In genomic region chr15:56366211-56366610, GRCh38 we compare ENCODE assay signal across 8 cellular contexts. TPM values are rescaled to one million over a fixed set of nuclear protein-coding genes. Genes with fewer than 3 reads are reported as not detected.
A peak's percentile ranks its signal among the peaks of the same experiment; 100 is the strongest.
DNase-seq lines count a peak whose midpoint lies in the region; ATAC-seq and TF ChIP-seq lines count a peak whose summit lies in the region.

No MANE protein-coding gene starts in this region.

- no peaks in the 10 kb centered on the region for H3K27me3 ChIP-seq in SK-N-SH (ENCODE audit: insufficient read depth)
- no peaks in the 10 kb centered on the region for H3K27me3 ChIP-seq in hepatocyte

- H3K9ac ChIP-seq in SK-N-SH: peak overlapping the region; percentile 65; the same call in 1 of the 2 replicates

- H4K20me1 ChIP-seq in SK-N-SH (ENCODE audit: insufficient read depth): no peaks in the 10 kb centered on the region
- H4K20me1 ChIP-seq in hepatocyte (ENCODE audit: insufficient read depth, poor library complexity, severe bottlenecking): no peaks in the 10 kb centered on the region

- CTCF ChIA-PET in SK-N-SH (lab: Yijun Ruan, JAX): no interaction called here

- no peaks in the 10 kb centered on the region for H3F3A ChIP-seq in SK-N-SH (replicated peaks; ENCODE audit: insufficient read depth)

- H3K4me1 ChIP-seq in SK-N-SH (ENCODE audit: control insufficient read depth in 1 of 2, insufficient read depth in 2 of 2, low read depth in 1 of 2, low read length in 1 of 2) (peaks cover 3 to 7% of the 10 kb centered on the region in 2 experiments; a peak in 3 of 4 replicates), hepatocyte (ENCODE audit: insufficient read depth) (no peaks in the 10 kb centered on the region)

- DNase-seq in NCI-H526 (lab: John Stamatoyannopoulos, UW) (peak; percentile 11 to 25), NCI-H526 treated with DMSO at 0.1 percent for 48 hours (lab: John Stamatoyannopoulos, UW) (no peak), SK-N-SH (peak; percentile 3), hepatocyte (ENCODE audit: low spot score) (no peak), NCI-H187 treated with DMSO at 0.1 percent for 48 hours (lab: John Stamatoyannopoulos, UW) (no peak), GM19238 (ENCODE audit: insufficient read length, low spot score) (no peak)

- peak overlapping the region in 1 of 2 experiments; percentile 38; a peak in 1 of 4 replicates for H3K27ac ChIP-seq in SK-N-SH (ENCODE audit: low read depth in 2 of 2, low read length in 1 of 2)
- H3K27ac ChIP-seq in hepatocyte: no peak overlapping the region

- H3K79me2 ChIP-seq in SK-N-SH (ENCODE audit: insufficient read depth) (no peaks in the 10 kb centered on the region; the same call in none of the 2 replicates), hepatocyte (no peaks in the 10 kb centered on the region)

- no peaks in the 10 kb centered on the region for H3K9me2 ChIP-seq in SK-N-SH
- no peaks in the 10 kb centered on the region for H3K9me2 ChIP-seq in hepatocyte (replicated peaks; ENCODE audit: insufficient read depth)

- no peak for TF ChIP-seq EP300 in SK-N-SH (IDR thresholded peaks at IDR 0.05; ENCODE audit: borderline replicate concordance in 1 of 2, low read depth in 1 of 2, low read length in 1 of 2)

- no peaks in the 10 kb centered on the region for H3K36me3 ChIP-seq in SK-N-SH (replicated peaks in 1 of 2; ENCODE audit: control insufficient read depth in 1 of 2, insufficient read depth in 2 of 2, low read length in 1 of 2)
- no peaks in the 10 kb centered on the region for H3K36me3 ChIP-seq in hepatocyte (replicated peaks; ENCODE audit: insufficient read depth, low read depth)

- H3K27ac Mint-ChIP-seq in stimulated activated memory B cell treated with anti-CD40 and anti-IgM and Interleukin-4, amounts not matched to agents 10 μg/mL and 1 μg/mL and 100 μg/mL, for 72 hours: peak overlapping the region; percentile 82

- H3K4me3 ChIP-seq in SK-N-SH (ENCODE audit: low read depth in 2 of 2, low read length in 1 of 2) (peak overlapping the region; percentile 85 to 90), hepatocyte (peak overlapping the region; percentile 76)

- H3K9me3 Mint-ChIP-seq in stimulated activated memory B cell treated with anti-CD40 and anti-IgM and Interleukin-4, amounts not matched to agents 10 μg/mL and 1 μg/mL and 100 μg/mL, for 72 hours: peaks cover 4% of the 10 kb centered on the region

- H3K4me2 ChIP-seq in SK-N-SH (peak overlapping the region; percentile 74), hepatocyte (peak overlapping the region; percentile 81)

- ATAC-seq in stimulated activated memory B cell treated with anti-CD40 and anti-IgM and Interleukin-4, amounts not matched to agents 10 μg/mL and 1 μg/mL and 100 μg/mL, for 72 hours: no peak
- ATAC-seq in GM18868 (IDR thresholded peaks at IDR 0.05; ENCODE audit: unreplicated experiment): no peak

- TF ChIP-seq CTCF in SK-N-SH (IDR thresholded peaks at IDR 0.05) (no peak), hepatocyte (IDR thresholded peaks at IDR 0.05; ENCODE audit: poor library complexity) (no peak)

- H3K4me3 Mint-ChIP-seq in stimulated activated memory B cell treated with anti-CD40 and anti-IgM and Interleukin-4, amounts not matched to agents 10 μg/mL and 1 μg/mL and 100 μg/mL, for 72 hours: peak overlapping the region; percentile 93

- no peaks in the 10 kb centered on the region for H3K27me3 Mint-ChIP-seq in stimulated activated memory B cell treated with anti-CD40 and anti-IgM and Interleukin-4, amounts not matched to agents 10 μg/mL and 1 μg/mL and 100 μg/mL, for 72 hours

- TF ChIP-seq RAD21 in SK-N-SH (IDR thresholded peaks at IDR 0.05; ENCODE audit: low read length): no peak

- WGBS in SK-N-SH (ENCODE audit: low lambda C conversion rate): 28% methylated on average over 2 of the region's 2 CpGs
- WGBS in hepatocyte (ENCODE audit: low lambda C conversion rate, missing lambda C conversion rate): 13% methylated on average over 2 of the region's 2 CpGs

- H2AFZ ChIP-seq in SK-N-SH (ENCODE audit: low read depth) (peak overlapping the region; percentile 96), hepatocyte (peak overlapping the region; percentile 99)

- POLR2A ChIA-PET in SK-N-SH (lab: Yijun Ruan, JAX): no interaction called here

- H3K4me1 Mint-ChIP-seq in stimulated activated memory B cell treated with anti-CD40 and anti-IgM and Interleukin-4, amounts not matched to agents 10 μg/mL and 1 μg/mL and 100 μg/mL, for 72 hours: peaks cover 31% of the 10 kb centered on the region

- H3K36me3 Mint-ChIP-seq in stimulated activated memory B cell treated with anti-CD40 and anti-IgM and Interleukin-4, amounts not matched to agents 10 μg/mL and 1 μg/mL and 100 μg/mL, for 72 hours: no peaks in the 10 kb centered on the region

- H3K9me3 ChIP-seq in SK-N-SH: no peaks in the 10 kb centered on the region
- H3K9me3 ChIP-seq in hepatocyte (ENCODE audit: low read depth): no peaks in the 10 kb centered on the region

TF ChIP-seq in SK-N-SH, 30 proteins besides CTCF, POLR2A, EP300 and RAD21:
- no peak for TF ChIP-seq MEF2A (IDR thresholded peaks at IDR 0.05; ENCODE audit: borderline replicate concordance, low read depth)
- TF ChIP-seq RFX5 (IDR thresholded peaks at IDR 0.05; ENCODE audit: low read length): no peak
- TF ChIP-seq, protein P1, sequence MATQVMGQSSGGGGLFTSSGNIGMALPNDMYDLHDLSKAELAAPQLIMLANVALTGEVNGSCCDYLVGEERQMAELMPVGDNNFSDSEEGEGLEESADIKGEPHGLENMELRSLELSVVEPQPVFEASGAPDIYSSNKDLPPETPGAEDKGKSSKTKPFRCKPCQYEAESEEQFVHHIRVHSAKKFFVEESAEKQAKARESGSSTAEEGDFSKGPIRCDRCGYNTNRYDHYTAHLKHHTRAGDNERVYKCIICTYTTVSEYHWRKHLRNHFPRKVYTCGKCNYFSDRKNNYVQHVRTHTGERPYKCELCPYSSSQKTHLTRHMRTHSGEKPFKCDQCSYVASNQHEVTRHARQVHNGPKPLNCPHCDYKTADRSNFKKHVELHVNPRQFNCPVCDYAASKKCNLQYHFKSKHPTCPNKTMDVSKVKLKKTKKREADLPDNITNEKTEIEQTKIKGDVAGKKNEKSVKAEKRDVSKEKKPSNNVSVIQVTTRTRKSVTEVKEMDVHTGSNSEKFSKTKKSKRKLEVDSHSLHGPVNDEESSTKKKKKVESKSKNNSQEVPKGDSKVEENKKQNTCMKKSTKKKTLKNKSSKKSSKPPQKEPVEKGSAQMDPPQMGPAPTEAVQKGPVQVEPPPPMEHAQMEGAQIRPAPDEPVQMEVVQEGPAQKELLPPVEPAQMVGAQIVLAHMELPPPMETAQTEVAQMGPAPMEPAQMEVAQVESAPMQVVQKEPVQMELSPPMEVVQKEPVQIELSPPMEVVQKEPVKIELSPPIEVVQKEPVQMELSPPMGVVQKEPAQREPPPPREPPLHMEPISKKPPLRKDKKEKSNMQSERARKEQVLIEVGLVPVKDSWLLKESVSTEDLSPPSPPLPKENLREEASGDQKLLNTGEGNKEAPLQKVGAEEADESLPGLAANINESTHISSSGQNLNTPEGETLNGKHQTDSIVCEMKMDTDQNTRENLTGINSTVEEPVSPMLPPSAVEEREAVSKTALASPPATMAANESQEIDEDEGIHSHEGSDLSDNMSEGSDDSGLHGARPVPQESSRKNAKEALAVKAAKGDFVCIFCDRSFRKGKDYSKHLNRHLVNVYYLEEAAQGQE (IDR thresholded peaks at IDR 0.05; ENCODE audit: low read depth, low read length): no peak
- 0 out of 2 replicates have a peak, but pooled peaks have one; percentile 6 for TF ChIP-seq GATA2 (CRISPR knock-in tag; IDR thresholded peaks at IDR 0.05)
- TF ChIP-seq USF2 (IDR thresholded peaks at IDR 0.05; ENCODE audit: borderline replicate concordance, low read depth, low read length): no peak

RNA-seq across cellular contexts. Expression of gene TEX9, which starts 1.0 kb away (rescaled TPM):
- polyA plus RNA-seq in SK-N-SH (2012; rRNA removed) (1.9 and 2.6 TPM in 2 replicates), hepatocyte (2.6 and 3.6 TPM in 2 replicates)
- 2.8 and 4.2 TPM in 2 replicates for polyA plus RNA-seq in SK-N-SH (2012; cell fraction: cytosol; rRNA removed)
- polyA plus RNA-seq in SK-N-SH (2012; cell fraction: nucleus; rRNA removed): 1.8 and 4.6 TPM in 2 replicates
- total RNA-seq in hepatocyte: 7.4 and 9.0 TPM in 2 replicates

Comparison
In these comparisons a context has a peak if more than half of its experiments do, and no peak if none do; other contexts are left out.
1. DNase-seq: peak in NCI-H526 (2 of 2) and SK-N-SH (single experiment); none in NCI-H526 treated with DMSO at 0.1 percent for 48 hours (single experiment), hepatocyte (single experiment), NCI-H187 treated with DMSO at 0.1 percent for 48 hours (single experiment) and GM19238 (single experiment).